Comparison of ENCODE assay signal across 20 cellular contexts in the genomic region with DNA sequence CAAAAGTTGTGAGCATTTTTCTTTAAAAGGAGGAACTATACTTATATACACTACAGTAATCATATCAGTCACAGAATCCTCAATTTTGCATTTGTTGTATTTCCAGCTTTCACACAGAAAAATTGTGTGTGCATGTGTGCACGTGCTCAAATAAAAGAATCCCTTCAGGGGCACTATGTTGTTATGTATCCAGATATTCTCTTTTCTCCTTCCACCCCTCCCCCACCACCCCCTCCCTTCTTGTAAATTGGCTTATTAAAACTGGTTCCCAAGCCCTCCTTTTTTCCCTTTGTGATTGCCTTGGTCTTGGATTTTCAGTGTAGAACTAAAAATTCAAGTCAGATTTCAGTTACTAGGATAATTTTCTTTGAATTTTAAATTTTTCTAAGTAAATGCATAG.
DNase-seq lines count a peak whose midpoint lies in the region; ATAC-seq and TF ChIP-seq lines count a peak whose summit lies in the region.
"Had no signal": no experiment of that assay in that cellular context is flagged by ENCODE, and none has a peak within 500 bp of the region (broad histone marks: within the 10 kb centered on the region; RNA-seq: fewer than 3 reads in every experiment).

No MANE protein-coding gene starts in this region.

- H2AFZ ChIP-seq in GM23338 (no peak overlapping the region), neural progenitor cell (replicated peaks) (no peak overlapping the region)

- ATAC-seq in GM23338: no peak
- ATAC-seq: A549 had no signal

- peak overlapping the region; percentile 59 for H3K4me2 ChIP-seq in GM23338
- H3K4me2 ChIP-seq in neural progenitor cell: peak overlapping the region; percentile 76
- H3K4me2 ChIP-seq: A549 had no signal

- TF ChIP-seq CTCF in GM23338 (conservative IDR thresholded peaks at IDR 0.05; ENCODE audit: low read depth in 2 of 2): no peak
- no peak for TF ChIP-seq CTCF in neural progenitor cell (IDR thresholded peaks at IDR 0.05)

- H4K20me1 ChIP-seq in GM23338 (replicated peaks; ENCODE audit: insufficient read depth): no peaks in the 10 kb centered on the region
- no peaks in the 10 kb centered on the region for H4K20me1 ChIP-seq in neural progenitor cell (ENCODE audit: low read depth)

- H3K9me3 ChIP-seq in SK-N-MC (ENCODE audit: low read depth, low read length): no peaks in the 10 kb centered on the region
- no peaks in the 10 kb centered on the region for H3K9me3 ChIP-seq in iPS-18a (ENCODE audit: control insufficient read depth, low read depth, low read length)
- no peaks in the 10 kb centered on the region for H3K9me3 ChIP-seq in neural progenitor cell (ENCODE audit: low read depth)
- H3K9me3 ChIP-seq: A549, BE2C, Peyer's patch, SJCRH30 had no signal

- H3K4me3 ChIP-seq in GM23338: peak overlapping the region; percentile 15; the same call in 1 of the 2 replicates
- H3K4me3 ChIP-seq in SK-N-MC: peak overlapping the region; percentile 74
- H3K4me3 ChIP-seq in iPS-18a (ENCODE audit: low read length): peak overlapping the region; percentile 41
- H3K4me3 ChIP-seq in neural progenitor cell: peak overlapping the region; percentile 39
- H3K4me3 ChIP-seq: A549, Peyer's patch, SJCRH30 had no signal

- no peaks in the 10 kb centered on the region for H3K9me2 ChIP-seq in GM23338 (ENCODE audit: insufficient read depth)

- H3K79me2 ChIP-seq in GM23338 (replicated peaks; ENCODE audit: insufficient read depth): no peaks in the 10 kb centered on the region
- no peaks in the 10 kb centered on the region for H3K79me2 ChIP-seq in neural progenitor cell (ENCODE audit: low read depth)

- H3F3A ChIP-seq in GM23338 (replicated peaks; ENCODE audit: low read depth) (peaks cover 8% of the 10 kb centered on the region; the same call in 1 of the 2 replicates), neural progenitor cell (ENCODE audit: low read depth) (peaks cover 29% of the 10 kb centered on the region)

- H3K4me1 ChIP-seq in GM23338 (ENCODE audit: insufficient read depth) (peaks cover 25% of the 10 kb centered on the region), iPS-18a (ENCODE audit: control insufficient read depth, low read depth, low read length) (peaks cover 29% of the 10 kb centered on the region), neural progenitor cell (peaks cover 33% of the 10 kb centered on the region)
- H3K4me1 ChIP-seq: Peyer's patch had no signal

- no peaks in the 10 kb centered on the region for H3K9me3 Mint-ChIP-seq in GM23338
- no peaks in the 10 kb centered on the region for H3K9me3 Mint-ChIP-seq in neural progenitor cell

- H3K27me3 Mint-ChIP-seq in GM23338 (ENCODE audit: insufficient read depth, low read depth, poor library complexity) (peaks cover 5% of the 10 kb centered on the region), neural progenitor cell (ENCODE audit: insufficient read depth, low read depth) (peaks cover 2% of the 10 kb centered on the region)

- H3K27ac ChIP-seq in GM23338 (ENCODE audit: low read depth) (peak overlapping the region; percentile 21), SK-N-MC (peak overlapping the region; percentile 93), iPS-18a (ENCODE audit: low read length) (no peak overlapping the region), neural progenitor cell (peak overlapping the region; percentile 61)
- H3K27ac ChIP-seq: Peyer's patch, SJCRH30 had no signal

- H3K36me3 ChIP-seq in GM23338 (ENCODE audit: insufficient read depth): no peaks in the 10 kb centered on the region
- no peaks in the 10 kb centered on the region; the same call in 1 of the 2 replicates for H3K36me3 ChIP-seq in SK-N-MC (ENCODE audit: insufficient read depth, low read length)
- H3K36me3 ChIP-seq in iPS-18a (ENCODE audit: control insufficient read depth, low read depth, low read length): no peaks in the 10 kb centered on the region
- H3K36me3 ChIP-seq in neural progenitor cell: no peaks in the 10 kb centered on the region
- H3K36me3 ChIP-seq: BE2C had no signal

- H3K27me3 ChIP-seq in GM23338 (ENCODE audit: insufficient read depth): no peaks in the 10 kb centered on the region
- no peaks in the 10 kb centered on the region for H3K27me3 ChIP-seq in iPS-18a (ENCODE audit: control insufficient read depth, insufficient read depth, low read length)
- no peaks in the 10 kb centered on the region for H3K27me3 ChIP-seq in neural progenitor cell
- H3K27me3 ChIP-seq: BE2C, Peyer's patch, SJCRH30 had no signal

- H3K4me1 Mint-ChIP-seq in GM23338 (peaks cover 40% of the 10 kb centered on the region), neural progenitor cell (peaks cover 86% of the 10 kb centered on the region)

- H3K4me3 Mint-ChIP-seq in GM23338 (peak overlapping the region; percentile 62; the same call in 2 of the 3 replicates), neural progenitor cell (peak overlapping the region; percentile 77)

- H3K27ac Mint-ChIP-seq in GM23338 (no peak overlapping the region), neural progenitor cell (peak overlapping the region; percentile 99)

- H3K9ac ChIP-seq in SK-N-MC (ENCODE audit: insufficient read length) (peak overlapping the region; percentile 52), iPS-18a (ENCODE audit: low read length) (peak overlapping the region; percentile 22), neural progenitor cell (no peak overlapping the region)

- peak; percentile 12 for DNase-seq in GM23338 (ENCODE audit: low spot score)
- no peak for DNase-seq in SK-N-MC (ENCODE audit: low read depth, low spot score)
- DNase-seq in neural progenitor cell (ENCODE audit: low spot score): peak; percentile 21
- DNase-seq in NOMO-1 treated with DMSO at 0.1 percent for 48 hours (lab: John Stamatoyannopoulos, UW; ENCODE audit: unreplicated experiment): no peak
- no peak for DNase-seq in iPS-NIHi11 (ENCODE audit: low spot score)
- no peak for DNase-seq in ecto neural progenitor cell (ENCODE audit: low spot score)
- DNase-seq: BE2C, DMS53, GF-D8, KG1, NCI-H1092 treated with DMSO at 0.1 percent for 48 hours, NCI-H1436 treated with DMSO at 0.1 percent for 48 hours, NCI-H1930, NCI-H226, NCI-H510A treated with DMSO at 0.1 percent for 48 hours, NCI-H748 treated with DMSO at 0.1 percent for 48 hours, Peyer's patch, SJCRH30 had no signal

- H3K36me3 Mint-ChIP-seq in GM23338 (ENCODE audit: low read depth): no peaks in the 10 kb centered on the region
- peaks cover 2% of the 10 kb centered on the region for H3K36me3 Mint-ChIP-seq in neural progenitor cell

TF ChIP-seq in GM23338, 12 proteins besides CTCF, POLR2A, EP300 and RAD21:
- no peak for TF ChIP-seq POLR2AphosphoS5 (IDR thresholded peaks at IDR 0.05; ENCODE audit: low read depth)
- no peak for TF ChIP-seq JUNB (IDR thresholded peaks at IDR 0.05; ENCODE audit: unreplicated experiment)
- TF ChIP-seq, protein P1, sequence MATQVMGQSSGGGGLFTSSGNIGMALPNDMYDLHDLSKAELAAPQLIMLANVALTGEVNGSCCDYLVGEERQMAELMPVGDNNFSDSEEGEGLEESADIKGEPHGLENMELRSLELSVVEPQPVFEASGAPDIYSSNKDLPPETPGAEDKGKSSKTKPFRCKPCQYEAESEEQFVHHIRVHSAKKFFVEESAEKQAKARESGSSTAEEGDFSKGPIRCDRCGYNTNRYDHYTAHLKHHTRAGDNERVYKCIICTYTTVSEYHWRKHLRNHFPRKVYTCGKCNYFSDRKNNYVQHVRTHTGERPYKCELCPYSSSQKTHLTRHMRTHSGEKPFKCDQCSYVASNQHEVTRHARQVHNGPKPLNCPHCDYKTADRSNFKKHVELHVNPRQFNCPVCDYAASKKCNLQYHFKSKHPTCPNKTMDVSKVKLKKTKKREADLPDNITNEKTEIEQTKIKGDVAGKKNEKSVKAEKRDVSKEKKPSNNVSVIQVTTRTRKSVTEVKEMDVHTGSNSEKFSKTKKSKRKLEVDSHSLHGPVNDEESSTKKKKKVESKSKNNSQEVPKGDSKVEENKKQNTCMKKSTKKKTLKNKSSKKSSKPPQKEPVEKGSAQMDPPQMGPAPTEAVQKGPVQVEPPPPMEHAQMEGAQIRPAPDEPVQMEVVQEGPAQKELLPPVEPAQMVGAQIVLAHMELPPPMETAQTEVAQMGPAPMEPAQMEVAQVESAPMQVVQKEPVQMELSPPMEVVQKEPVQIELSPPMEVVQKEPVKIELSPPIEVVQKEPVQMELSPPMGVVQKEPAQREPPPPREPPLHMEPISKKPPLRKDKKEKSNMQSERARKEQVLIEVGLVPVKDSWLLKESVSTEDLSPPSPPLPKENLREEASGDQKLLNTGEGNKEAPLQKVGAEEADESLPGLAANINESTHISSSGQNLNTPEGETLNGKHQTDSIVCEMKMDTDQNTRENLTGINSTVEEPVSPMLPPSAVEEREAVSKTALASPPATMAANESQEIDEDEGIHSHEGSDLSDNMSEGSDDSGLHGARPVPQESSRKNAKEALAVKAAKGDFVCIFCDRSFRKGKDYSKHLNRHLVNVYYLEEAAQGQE (IDR thresholded peaks at IDR 0.05; ENCODE audit: unreplicated experiment): no peak
- no peak for TF ChIP-seq EZH2phosphoT487 (IDR thresholded peaks at IDR 0.05; ENCODE audit: unreplicated experiment)

Comparison
In these comparisons a context has a peak if more than half of its experiments do, and no peak if none do; other contexts are left out.
1. DNase-seq: peak in GM23338 (single experiment) and neural progenitor cell (single experiment); none in SK-N-MC (single experiment), NOMO-1 treated with DMSO at 0.1 percent for 48 hours (single experiment), iPS-NIHi11 (single experiment) and ecto neural progenitor cell (single experiment).
2. H3K4me3 ChIP-seq: peak in every context shown above with its lines; median percentile 74 in SK-N-MC; 41 in iPS-18a; 39 in neural progenitor cell; 15 in GM23338.